ENCODE assay signal across 1 cellular context in genomic region chr3:170038434-170039110, GRCh38.
TF ChIP-seq lines count a peak whose summit lies in the region.

No MANE protein-coding gene starts in this region.

TF ChIP-seq in K562, 482 proteins besides CTCF, POLR2A, EP300 and RAD21 (continued from another document):
- TF ChIP-seq BRCA1 (IDR thresholded peaks at IDR 0.05) (no peak), BRCA1 (CRISPR knock-in tag; IDR thresholded peaks at IDR 0.05) (no peak), NRF1 (conservative IDR thresholded peaks at IDR 0.05 in 1 of 2, IDR thresholded peaks at IDR 0.05 in 1 of 2) (peak; percentile 64 to 70), ZBTB33 (CRISPR knock-in tag; IDR thresholded peaks at IDR 0.05) (peak; percentile 36; the same call in 1 of the 2 replicates)
